Comparison of ENCODE assay signal across 18 cellular contexts in the genomic region with DNA sequence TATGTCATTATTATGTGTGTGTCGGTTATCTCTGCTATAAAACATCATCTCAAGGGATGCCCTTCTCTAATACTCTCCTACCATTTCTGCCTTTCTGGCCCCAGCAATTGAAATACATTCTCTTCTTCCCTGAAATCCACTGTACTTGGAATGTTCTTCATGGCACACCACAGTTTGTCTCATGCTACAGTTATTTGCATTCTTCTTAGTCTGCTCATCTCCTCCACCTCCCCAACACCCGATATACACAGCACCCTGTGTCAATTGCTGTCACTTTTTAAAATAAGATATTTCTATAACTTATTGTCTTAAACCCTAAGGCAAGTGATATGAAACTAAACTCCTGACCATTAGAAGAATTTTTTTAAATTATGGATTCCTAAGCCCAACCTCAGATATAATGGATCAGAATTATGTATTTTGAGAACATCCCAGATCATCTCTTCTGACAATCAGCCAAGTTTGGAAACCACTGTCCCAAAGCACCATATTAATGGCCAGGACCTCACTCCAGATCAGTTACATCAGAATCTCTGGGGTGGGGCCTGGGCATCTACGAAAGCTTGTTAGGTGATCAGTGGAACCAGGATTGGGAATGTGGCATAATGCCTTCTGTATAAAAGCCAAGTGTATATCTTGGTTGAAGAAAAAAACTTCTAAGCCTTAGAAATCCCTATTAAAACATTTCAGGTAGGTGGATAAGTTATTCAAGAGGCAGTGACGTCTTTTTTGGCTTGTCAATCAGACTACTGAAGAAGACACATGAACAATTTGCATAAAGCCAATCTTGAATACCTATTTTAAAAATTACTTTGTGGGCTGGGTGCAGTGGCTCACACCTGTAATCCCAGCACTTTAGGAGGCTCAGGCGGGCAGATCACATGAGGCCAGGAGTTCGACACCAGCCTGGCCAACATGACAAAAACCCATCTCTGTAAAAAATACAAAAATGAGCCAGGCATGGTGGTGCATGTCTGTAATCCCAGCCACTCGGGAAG. TPM values are rescaled to one million over a fixed set of nuclear protein-coding genes. Genes with fewer than 3 reads are reported as not detected.
DNase-seq lines count a peak whose midpoint lies in the region; ATAC-seq, FAIRE-seq and TF ChIP-seq lines count a peak whose summit lies in the region.
"Had no signal": no experiment of that assay in that cellular context is flagged by ENCODE, and none has a peak within 500 bp of the region (broad histone marks: within the 10 kb centered on the region; RNA-seq: fewer than 3 reads in every experiment).

No MANE protein-coding gene starts in this region.

- WGBS in prostate gland = 91% methylated on average over 7 of the region's 7 CpGs

- no peak for ATAC-seq in GM18511 (IDR thresholded peaks at IDR 0.05; ENCODE audit: unreplicated experiment)
- ATAC-seq: activated CD4-positive, alpha-beta T cell treated with anti-CD3 and anti-CD28 coated beads for 36 hours; gastrocnemius medialis; HepG2; T-helper 17 cell had no signal

- no peak overlapping the region for H2AFZ ChIP-seq in Karpas-422 (ENCODE audit: low read length)

- H3K36me3 ChIP-seq in bronchial epithelial cell (ENCODE audit: control insufficient read depth, insufficient read depth, low read length) (no peaks in the 10 kb centered on the region), kidney epithelial cell (ENCODE audit: control insufficient read depth, insufficient read depth, low read length) (no peaks in the 10 kb centered on the region), Karpas-422 (ENCODE audit: insufficient read depth, low read length) (no peaks in the 10 kb centered on the region; the same call in 1 of the 2 replicates), prostate gland (no peaks in the 10 kb centered on the region)
- H3K36me3 ChIP-seq: gastrocnemius medialis, ovary had no signal

- no peaks in the 10 kb centered on the region for H4K20me1 ChIP-seq in Karpas-422 (ENCODE audit: insufficient read depth, low read depth, low read length)

- H3K27ac ChIP-seq in Karpas-422 (ENCODE audit: low read length) = no peak overlapping the region
- no peak overlapping the region for H3K27ac ChIP-seq in prostate gland
- H3K27ac ChIP-seq: gastrocnemius medialis, ovary, suprapubic skin had no signal

- H3K9me2 ChIP-seq in Karpas-422 (replicated peaks; ENCODE audit: insufficient read depth, low read length) = no peaks in the 10 kb centered on the region

- H3K79me2 ChIP-seq in Karpas-422 (ENCODE audit: low read length) = no peaks in the 10 kb centered on the region

- intact Hi-C loops in prostate gland (cut with DNase I) = loop anchor here (5.0 kb wide), 1 partner anchor 147 kb away; no protein-coding TSS in a partner anchor

- DNase-seq in AG08395 (ENCODE audit: low spot score) = peak; percentile 86
- DNase-seq in LHCN-M2 (ENCODE audit: low read depth) = peak; percentile 89
- peak; percentile 44 for DNase-seq in bronchial epithelial cell (ENCODE audit: low read depth)
- peak; percentile 28 for DNase-seq in kidney epithelial cell (ENCODE audit: low read depth)
- no peak for DNase-seq in Karpas-422
- DNase-seq in prostate gland (ENCODE audit: low spot score) = no peak
- no peak for DNase-seq in NCI-H1694 (lab: John Stamatoyannopoulos, UW)
- DNase-seq: activated CD4-positive, alpha-beta T cell treated with anti-CD3 and anti-CD28 coated beads for 36 hours; activated naive CD8-positive, alpha-beta T cell treated with anti-CD3 and anti-CD28 coated beads for 36 hours; DMS 273 treated with DMSO at 0.1 percent for 48 hours; gastrocnemius medialis; NCI-H1092; ovary; T-helper 17 cell had no signal

- H3K4me3 ChIP-seq in bronchial epithelial cell (ENCODE audit: low read depth, low read length) = no peak overlapping the region
- no peak overlapping the region for H3K4me3 ChIP-seq in kidney epithelial cell (ENCODE audit: low read depth, low read length)
- no peak overlapping the region for H3K4me3 ChIP-seq in Karpas-422 (ENCODE audit: low read length)
- H3K4me3 ChIP-seq in prostate gland = no peak overlapping the region
- H3K4me3 ChIP-seq: gastrocnemius medialis, ovary, suprapubic skin had no signal

- H3K4me1 ChIP-seq in Karpas-422 (ENCODE audit: low read length) (peaks cover 11% of the 10 kb centered on the region), prostate gland (replicated peaks) (peaks cover 3% of the 10 kb centered on the region)
- H3K4me1 ChIP-seq: gastrocnemius medialis, suprapubic skin had no signal

- TF ChIP-seq CTCF in bronchial epithelial cell (IDR thresholded peaks at IDR 0.05; ENCODE audit: insufficient read depth, low read length, severe bottlenecking) (no peak), kidney epithelial cell (IDR thresholded peaks at IDR 0.05; ENCODE audit: insufficient read depth, low read length, poor library complexity, severe bottlenecking) (no peak), prostate gland (IDR thresholded peaks at IDR 0.05) (no peak)

- H3K9me3 ChIP-seq in Karpas-422 (ENCODE audit: low read length) = no peaks in the 10 kb centered on the region
- no peaks in the 10 kb centered on the region for H3K9me3 ChIP-seq in prostate gland
- H3K9me3 ChIP-seq: gastrocnemius medialis, ovary, suprapubic skin had no signal

- H3K4me2 ChIP-seq in Karpas-422 (ENCODE audit: low read depth, low read length, poor library complexity, severe bottlenecking) = no peak overlapping the region

- H3K9ac ChIP-seq in Karpas-422 (ENCODE audit: low read length) = no peak overlapping the region

- TF ChIP-seq POLR2A in prostate gland (IDR thresholded peaks at IDR 0.05) = no peak

- no peak for FAIRE-seq in bronchial epithelial cell (lab: Jason Lieb, UNC)
- FAIRE-seq: colon, HepG2 had no signal

- H3K27me3 ChIP-seq in bronchial epithelial cell (ENCODE audit: control insufficient read depth, insufficient read depth, low read length) (no peaks in the 10 kb centered on the region), kidney epithelial cell (ENCODE audit: control insufficient read depth, insufficient read depth, low read length) (no peaks in the 10 kb centered on the region), Karpas-422 (ENCODE audit: low read length) (no peaks in the 10 kb centered on the region), prostate gland (replicated peaks; ENCODE audit: insufficient read depth) (no peaks in the 10 kb centered on the region)
- H3K27me3 ChIP-seq: gastrocnemius medialis, ovary, suprapubic skin had no signal

RNA-seq across cellular contexts. Expression of a gene that starts 30.0 kb away (rescaled TPM):
- total RNA-seq in LHCN-M2 (2014; rRNA removed) (7.1 and 8.1 TPM in 2 replicates), bronchial epithelial cell (7.2 and 9.5 TPM in 2 replicates), kidney epithelial cell (3.3 and 3.7 TPM in 2 replicates), prostate gland (10 to 100 TPM; 10.5 to 13.2 TPM)
- 2.5 TPM for polyA plus RNA-seq in LHCN-M2 (2012)
- total RNA-seq in Karpas-422 (2014; rRNA removed; shearing (Covaris generic); ENCODE audit: low replicate concordance) = 3.4 and 5.2 TPM in 2 replicates

RNA-seq across cellular contexts. Expression of a gene that starts 39.0 kb away (rescaled TPM):
- 10.2 and 10.9 TPM in 2 replicates for total RNA-seq in LHCN-M2 (2014; rRNA removed)
- 4.0 TPM for polyA plus RNA-seq in LHCN-M2 (2012)
- 10.0 and 11.4 TPM in 2 replicates for total RNA-seq in bronchial epithelial cell
- total RNA-seq in kidney epithelial cell = 8.5 and 11.1 TPM in 2 replicates
- 15.1 and 34.2 TPM in 2 replicates for total RNA-seq in Karpas-422 (2014; rRNA removed; shearing (Covaris generic); ENCODE audit: low replicate concordance)
- 10 to 100 TPM; 10.8 to 22.2 TPM for total RNA-seq in prostate gland

Comparison
In these comparisons a context has a peak if more than half of its experiments do, and no peak if none do; other contexts are left out.
1. DNase-seq: peak in AG08395 (single experiment), LHCN-M2 (single experiment), bronchial epithelial cell (single experiment) and kidney epithelial cell (single experiment); none in Karpas-422 (single experiment), prostate gland (single experiment) and NCI-H1694 (single experiment).